Comparison of ENCODE assay signal across 19 cellular contexts in genomic region chr2:224121406-224122067, GRCh38.
"Had no signal": no experiment of that assay in that cellular context is flagged by ENCODE, and none has a peak within 500 bp of the region (broad histone marks: within the 10 kb centered on the region; RNA-seq: fewer than 3 reads in every experiment).

No MANE protein-coding gene starts in this region.

- H3K9me3 ChIP-seq: ovary, prostate gland, thoracic aorta, vagina had no signal

- H3K27me3 ChIP-seq: body of pancreas, left lung, ovary, vagina had no signal

- H3K36me3 ChIP-seq: left lung, ovary, prostate gland, thoracic aorta, vagina had no signal

- H3K4me3 ChIP-seq: body of pancreas, left lung, lung, ovary, prostate gland, thoracic aorta, vagina had no signal

- H3K27ac ChIP-seq: body of pancreas, left lung, ovary, prostate gland, thoracic aorta, vagina, VCaP had no signal

- H3K4me1 ChIP-seq: body of pancreas, left lung, prostate gland, vagina had no signal

- ATAC-seq: activated CD4-positive, CD25-positive, alpha-beta regulatory T cell treated with anti-CD3 and anti-CD28 coated beads, Interleukin-2, amount 50 U/mL, for 24 hours; activated CD8-positive, alpha-beta T cell treated with anti-CD3 and anti-CD28 coated beads, Interleukin-2, amount 10 ng/mL, durations not matched to agents 7 days and 5 days; body of pancreas; left lung; natural killer cell treated with Interleukin-12 subunit alpha and Interleukin-12 subunit beta and Interleukin-15 and Interleukin-18, amount 100 ng/mL, for 72 hours had no signal

- DNase-seq: activated CD4-positive, alpha-beta T cell treated with anti-CD3 and anti-CD28 coated beads, Interleukin-2, amount 50 U/mL, for 1 hour; activated CD8-positive, alpha-beta T cell treated with anti-CD3 and anti-CD28 coated beads, Interleukin-2, amount 10 ng/mL, durations not matched to agents 7 days and 5 days; activated gamma-delta T cell; anterior cingulate cortex; body of pancreas; effector CD4-positive, alpha-beta T cell; erythroblast; foreskin melanocyte; left lung; ovary; stimulated activated CD4-positive, alpha-beta T cell treated with anti-CD3 and anti-CD28 coated beads, Interleukin-4, amount 100 ng/mL, for 24 hours; stimulated activated naive CD4-positive, alpha-beta T cell treated with Interleukin-2 at 50 U/mL for 16 hours had no signal
